ENCODE assay signal across 13 cellular contexts in genomic region chr3:127751163-127751621, GRCh38.
DNase-seq lines count a peak whose midpoint lies in the region; ATAC-seq, FAIRE-seq and TF ChIP-seq lines count a peak whose summit lies in the region.
"Had no signal": no experiment of that assay in that cellular context is flagged by ENCODE, and none has a peak within 500 bp of the region (broad histone marks: within the 10 kb centered on the region; RNA-seq: fewer than 3 reads in every experiment).

No MANE protein-coding gene starts in this region.

- DNase-seq in A549 (ENCODE audit: low read depth in 1 of 2, low spot score in 1 of 2), result no peak
- peak; percentile 83 for DNase-seq in GM12865 (ENCODE audit: low read depth)
- DNase-seq in foreskin keratinocyte, result peak; percentile 49 to 81
- no peak for DNase-seq in activated CD4-positive, alpha-beta memory T cell treated with anti-CD3 and anti-CD28 coated beads, Interleukin-2, amount 10 ng/mL, durations not matched to agents 7 days and 5 days
- DNase-seq in C1 segment of cervical spinal cord (lab: John Stamatoyannopoulos, UW), result no peak
- DNase-seq: activated naive CD8-positive, alpha-beta T cell treated with anti-CD3 and anti-CD28 coated beads for 36 hours; H9; NCI-H1436 treated with DMSO at 0.1 percent for 48 hours; nephron progenitor cell had no signal

- no peaks in the 10 kb centered on the region for H4K20me1 ChIP-seq in OCI-LY3 (ENCODE audit: insufficient read depth, low read length)

- no peak overlapping the region for H3K27ac Mint-ChIP-seq in activated CD4-positive, alpha-beta memory T cell treated with anti-CD3 and anti-CD28 coated beads, Interleukin-2, amount 10 ng/mL, durations not matched to agents 7 days and 5 days
- H3K27ac Mint-ChIP-seq: activated naive CD8-positive, alpha-beta T cell treated with anti-CD3 and anti-CD28 coated beads for 36 hours; H9; nephron progenitor cell had no signal

- no peak overlapping the region for H3K4me3 Mint-ChIP-seq in activated CD4-positive, alpha-beta memory T cell treated with anti-CD3 and anti-CD28 coated beads, Interleukin-2, amount 10 ng/mL, durations not matched to agents 7 days and 5 days
- H3K4me3 Mint-ChIP-seq: activated naive CD8-positive, alpha-beta T cell treated with anti-CD3 and anti-CD28 coated beads for 36 hours; H9; nephron progenitor cell had no signal

- no peak for TF ChIP-seq RAD21 in A549 (conservative IDR thresholded peaks at IDR 0.05 in 1 of 2, IDR thresholded peaks at IDR 0.05 in 1 of 2)

- peak overlapping the region; percentile 98 for H3K9ac ChIP-seq in OCI-LY3 (ENCODE audit: low read length)

- no peak overlapping the region for H2AFZ ChIP-seq in OCI-LY3 (ENCODE audit: low read depth, low read length)

- ATAC-seq in A549 (no peak), foreskin keratinocyte (peak; percentile 73), GM21423 (IDR thresholded peaks at IDR 0.05; ENCODE audit: unreplicated experiment) (no peak), GM19397 (IDR thresholded peaks at IDR 0.05; ENCODE audit: unreplicated experiment) (no peak)

- H3K27me3 ChIP-seq in OCI-LY3 (ENCODE audit: low read depth, low read length), result no peaks in the 10 kb centered on the region
- no peaks in the 10 kb centered on the region for H3K27me3 ChIP-seq in foreskin keratinocyte

- TF ChIP-seq CTCF in A549 (IDR thresholded peaks at IDR 0.05), result no peak
- TF ChIP-seq CTCF in GM12865 (IDR thresholded peaks at IDR 0.05; ENCODE audit: insufficient read depth, low read depth, low read length, missing control alignments), result no peak
- no peak for TF ChIP-seq CTCF in OCI-LY3 (IDR thresholded peaks at IDR 0.05; ENCODE audit: low read depth, low read length)
- TF ChIP-seq CTCF in foreskin keratinocyte (conservative IDR thresholded peaks at IDR 0.05), result no peak

- H3K36me3 Mint-ChIP-seq in activated CD4-positive, alpha-beta memory T cell treated with anti-CD3 and anti-CD28 coated beads, Interleukin-2, amount 10 ng/mL, durations not matched to agents 7 days and 5 days (ENCODE audit: low read depth), result no peaks in the 10 kb centered on the region
- H3K36me3 Mint-ChIP-seq: activated naive CD8-positive, alpha-beta T cell treated with anti-CD3 and anti-CD28 coated beads for 36 hours had no signal

- CTCF ChIA-PET in A549 (lab: Yijun Ruan, JAX), result interaction anchor here (0.8 to 2.2 kb wide), 2 partner anchors 9 to 54 kb away, joined by 3 to 10 read pairs; no protein-coding TSS in a partner anchor
- CTCF ChIA-PET in activated CD4-positive, alpha-beta memory T cell treated with anti-CD3 and anti-CD28 coated beads, Interleukin-2, amount 10 ng/mL, durations not matched to agents 7 days and 5 days (lab: Charles Lee), result no interaction called here

- H3K9me3 ChIP-seq in A549 (no peaks in the 10 kb centered on the region), OCI-LY3 (ENCODE audit: insufficient read depth, low read length) (no peaks in the 10 kb centered on the region)

- no peak for TF ChIP-seq EP300 in A549 (IDR thresholded peaks at IDR 0.05)

- WGBS in A549 (ENCODE audit: missing lambda C conversion rate), result 100% methylated on average over 3 of the region's 8 CpGs

- FAIRE-seq in A549 (lab: Jason Lieb, UNC), result no peak
- FAIRE-seq: G401.6 had no signal

- H3K4me3 ChIP-seq in A549 (no peak overlapping the region), GM12865 (ENCODE audit: low read depth, low read length) (peak overlapping the region; percentile 66), OCI-LY3 (ENCODE audit: low read length) (peak overlapping the region; percentile 53)

- H3K27ac ChIP-seq in A549 (peak overlapping the region; percentile 97 to 100), OCI-LY3 (ENCODE audit: low read length) (peak overlapping the region; percentile 97), foreskin keratinocyte (peak overlapping the region; percentile 95)

- POLR2A ChIA-PET in A549 (lab: Yijun Ruan, JAX), result interaction anchor here (0.9 kb wide), 1 partner anchor 210 kb away, joined by 3 read pairs; no protein-coding TSS in a partner anchor
- POLR2A ChIA-PET in activated CD4-positive, alpha-beta memory T cell treated with anti-CD3 and anti-CD28 coated beads, Interleukin-2, amount 10 ng/mL, durations not matched to agents 7 days and 5 days (lab: Charles Lee), result no interaction called here

- H3K4me2 ChIP-seq in A549, result peak overlapping the region; percentile 34; the same call in 2 of the 3 replicates
- H3K4me2 ChIP-seq in OCI-LY3 (ENCODE audit: low read length), result peak overlapping the region; percentile 85

- peaks cover 46% of the 10 kb centered on the region for H3K4me1 ChIP-seq in A549
- H3K4me1 ChIP-seq in OCI-LY3 (ENCODE audit: low read length), result peaks cover 97% of the 10 kb centered on the region
- H3K4me1 ChIP-seq in foreskin keratinocyte, result peaks cover 46% of the 10 kb centered on the region

- no peak for TF ChIP-seq POLR2A in A549 (IDR thresholded peaks at IDR 0.05; ENCODE audit: low read length)

- H3K36me3 ChIP-seq in OCI-LY3 (replicated peaks; ENCODE audit: low read depth, low read length), result peaks cover 28% of the 10 kb centered on the region

- H3K79me2 ChIP-seq in OCI-LY3 (ENCODE audit: low read length), result peaks cover 58% of the 10 kb centered on the region

- H3K4me1 Mint-ChIP-seq in activated CD4-positive, alpha-beta memory T cell treated with anti-CD3 and anti-CD28 coated beads, Interleukin-2, amount 10 ng/mL, durations not matched to agents 7 days and 5 days, result peaks cover 8% of the 10 kb centered on the region

- H3K27me3 Mint-ChIP-seq in activated CD4-positive, alpha-beta memory T cell treated with anti-CD3 and anti-CD28 coated beads, Interleukin-2, amount 10 ng/mL, durations not matched to agents 7 days and 5 days, result peaks cover 31% of the 10 kb centered on the region

- no peaks in the 10 kb centered on the region for H3K9me3 Mint-ChIP-seq in activated CD4-positive, alpha-beta memory T cell treated with anti-CD3 and anti-CD28 coated beads, Interleukin-2, amount 10 ng/mL, durations not matched to agents 7 days and 5 days
- H3K9me3 Mint-ChIP-seq: activated naive CD8-positive, alpha-beta T cell treated with anti-CD3 and anti-CD28 coated beads for 36 hours; H9; nephron progenitor cell had no signal

TF ChIP-seq in A549, 52 proteins besides CTCF, POLR2A, EP300 and RAD21:
- TF ChIP-seq RCOR1 (IDR thresholded peaks at IDR 0.05; ENCODE audit: low read depth, low read length), result no peak
- no peak for TF ChIP-seq ESRRA (IDR thresholded peaks at IDR 0.05; ENCODE audit: borderline replicate concordance, low read length)
- TF ChIP-seq MAZ (IDR thresholded peaks at IDR 0.05; ENCODE audit: borderline replicate concordance, low read depth, low read length), result no peak
- TF ChIP-seq TFCP2L1 (CRISPR knock-in tag; IDR thresholded peaks at IDR 0.05), result no peak
- TF ChIP-seq REST (IDR thresholded peaks at IDR 0.05), result no peak
- no peak for TF ChIP-seq NPAS2 (CRISPR knock-in tag; IDR thresholded peaks at IDR 0.05; ENCODE audit: borderline replicate concordance)
- no peak for TF ChIP-seq CHD2 (IDR thresholded peaks at IDR 0.05; ENCODE audit: low read length, partially characterized antibody)
- TF ChIP-seq HDAC2 (IDR thresholded peaks at IDR 0.05), result no peak
- TF ChIP-seq CEBPB (IDR thresholded peaks at IDR 0.05), result no peak
- TF ChIP-seq ZNF302 (CRISPR knock-in tag; IDR thresholded peaks at IDR 0.05), result no peak
- no peak for TF ChIP-seq KDM1A (IDR thresholded peaks at IDR 0.05; ENCODE audit: low read depth)
- no peak for TF ChIP-seq HES2 (IDR thresholded peaks at IDR 0.05)
- TF ChIP-seq GATA3 (IDR thresholded peaks at IDR 0.05; ENCODE audit: borderline replicate concordance), result no peak
- TF ChIP-seq POLR2AphosphoS2 (conservative IDR thresholded peaks at IDR 0.05; ENCODE audit: low read length), result no peak
- TF ChIP-seq RNF2 (IDR thresholded peaks at IDR 0.05; ENCODE audit: borderline replicate concordance, low read depth), result no peak
- TF ChIP-seq BCL3 (IDR thresholded peaks at IDR 0.05), result no peak
- no peak for TF ChIP-seq HOXB5 (CRISPR knock-in tag; IDR thresholded peaks at IDR 0.05)
TF ChIP-seq in A549: peak in this region for 0.

Comparison
In these comparisons a context has a peak if more than half of its experiments do, and no peak if none do; other contexts are left out.
1. DNase-seq: peak in GM12865 (single experiment) and foreskin keratinocyte (2 of 2); none in A549 (0 of 2), activated CD4-positive, alpha-beta memory T cell treated with anti-CD3 and anti-CD28 coated beads, Interleukin-2, amount 10 ng/mL, durations not matched to agents 7 days and 5 days (single experiment) and C1 segment of cervical spinal cord (0 of 14).
2. Peak in every context shown above with its lines, with median percentiles within 50 percentile points of each other: H3K27ac ChIP-seq.